9 cellular contexts compared by ENCODE assay signal in genomic region chr17:77110006-77110374, GRCh38. TPM values are rescaled to one million over a fixed set of nuclear protein-coding genes. Genes with fewer than 3 reads are reported as not detected.
A peak's percentile ranks its signal among the peaks of the same experiment; 100 is the strongest.
DNase-seq lines count a peak whose midpoint lies in the region; ATAC-seq, FAIRE-seq and TF ChIP-seq lines count a peak whose summit lies in the region.
"Had no signal": no experiment of that assay in that cellular context is flagged by ENCODE, and none has a peak within 500 bp of the region (broad histone marks: within the 10 kb centered on the region; RNA-seq: fewer than 3 reads in every experiment).

No MANE protein-coding gene starts in this region.

- H3K4me1 ChIP-seq in sigmoid colon = peaks cover 0 to 20% (median 14%) of the 10 kb centered on the region in 4 donors

- H3K9me2 ChIP-seq in SU-DHL-6 (replicated peaks; ENCODE audit: insufficient read depth, low read length) = no peaks in the 10 kb centered on the region

- WGBS in sigmoid colon, 2 donors = 25 to 63% methylated on average over 4 of the region's 4 CpGs

- no peak overlapping the region for H3K4me3 ChIP-seq in SU-DHL-6 (ENCODE audit: insufficient read depth, low read length, poor library complexity, severe bottlenecking)
- H3K4me3 ChIP-seq in sigmoid colon = no peak overlapping the region

- H3K79me2 ChIP-seq in SU-DHL-6 (ENCODE audit: insufficient read depth, low read length) = no peaks in the 10 kb centered on the region

- peak in 1 of 4 donors; percentile 66 for TF ChIP-seq EP300 in sigmoid colon (IDR thresholded peaks at IDR 0.05)

- no peak for ATAC-seq in HG03097 (IDR thresholded peaks at IDR 0.05; ENCODE audit: low FRiP score, unreplicated experiment)
- ATAC-seq in HG02678 (IDR thresholded peaks at IDR 0.05; ENCODE audit: unreplicated experiment) = no peak

- intact Hi-C loops in sigmoid colon (cut with DNase I) = no loop called here

- FAIRE-seq in GM12892 (lab: Jason Lieb, UNC) = peak; percentile 87

- H2AFZ ChIP-seq in SU-DHL-6 (ENCODE audit: low read depth, low read length, severe bottlenecking) = no peak overlapping the region

- H4K20me1 ChIP-seq in SU-DHL-6 (ENCODE audit: low read depth, low read length) = no peaks in the 10 kb centered on the region

- peak overlapping the region; percentile 30 for H3K4me2 ChIP-seq in SU-DHL-6 (ENCODE audit: low read depth, low read length, poor library complexity, severe bottlenecking)

- no peak for TF ChIP-seq CTCF in SU-DHL-6 (IDR thresholded peaks at IDR 0.05; ENCODE audit: insufficient read depth, low read length, poor library complexity, severe bottlenecking)
- TF ChIP-seq CTCF in sigmoid colon (IDR thresholded peaks at IDR 0.05) = no peak

- H3K27ac ChIP-seq in SU-DHL-6 (ENCODE audit: low read depth, low read length) (no peak overlapping the region), sigmoid colon (peak overlapping the region; percentile 59 to 70 (median 62))

- H3K27me3 ChIP-seq in SU-DHL-6 (ENCODE audit: low read length) (no peaks in the 10 kb centered on the region), sigmoid colon (no peaks in the 10 kb centered on the region)

- TF ChIP-seq POLR2A in GM12892 (IDR thresholded peaks at IDR 0.05; ENCODE audit: low read depth, low read length) = no peak
- no peak for TF ChIP-seq POLR2A in sigmoid colon (IDR thresholded peaks at IDR 0.05)

- H3K9me3 ChIP-seq in SU-DHL-6 (ENCODE audit: insufficient read depth, low read length) = no peaks in the 10 kb centered on the region
- no peaks in the 10 kb centered on the region for H3K9me3 ChIP-seq in sigmoid colon

- H3K36me3 ChIP-seq in SU-DHL-6 (ENCODE audit: low read length) = no peaks in the 10 kb centered on the region
- no peaks in the 10 kb centered on the region for H3K36me3 ChIP-seq in sigmoid colon

- no peaks in the 10 kb centered on the region for H3F3A ChIP-seq in SU-DHL-6 (ENCODE audit: insufficient read depth)

- DNase-seq in GM12892 (ENCODE audit: insufficient read length) (peak; percentile 30), glomerular visceral epithelial cell (ENCODE audit: extremely low spot score) (peak; percentile 70), sigmoid colon (no peak), activated gamma-delta T cell treated with Interleukin-2 at 50 U/mL for 16 hours (no peak), NCI-H524 (lab: John Stamatoyannopoulos, UW) (no peak)
- DNase-seq: glutamatergic neuron had no signal

- no peak overlapping the region for H3K9ac ChIP-seq in SU-DHL-6 (ENCODE audit: low read length)

RNA-seq across cellular contexts. Expression of gene SEC14L1, which starts 30.8 kb away (rescaled TPM):
- 29.6 TPM for polyA plus RNA-seq in GM12892 (2012; ENCODE audit: missing spikeins)
- 10 to 100 TPM; 18.9 to 39.9 (median 24.4) TPM for total RNA-seq in sigmoid colon
- 10 to 100 TPM in 2 of 3 donors, 1 to 10 TPM in 1; 9.6 to 33.4 (median 20.1) TPM for polyA plus RNA-seq in sigmoid colon

Comparison
In these comparisons a context has a peak if more than half of its experiments do, and no peak if none do; other contexts are left out.
1. DNase-seq: peak in GM12892 (single experiment) and glomerular visceral epithelial cell (single experiment); none in sigmoid colon (single experiment), activated gamma-delta T cell treated with Interleukin-2 at 50 U/mL for 16 hours (single experiment) and NCI-H524 (0 of 2).